In genomic region chr16:88315543-88316105, GRCh38 we compare ENCODE assay signal across 11 cellular contexts.
DNase-seq lines count a peak whose midpoint lies in the region; ATAC-seq and TF ChIP-seq lines count a peak whose summit lies in the region.
"Had no signal": no experiment of that assay in that cellular context is flagged by ENCODE, and none has a peak within 500 bp of the region (broad histone marks: within the 10 kb centered on the region; RNA-seq: fewer than 3 reads in every experiment).

No MANE protein-coding gene starts in this region.

- no peaks in the 10 kb centered on the region for H3K9me3 ChIP-seq in adrenal gland (replicated peaks in 1 of 3)
- H3K9me3 ChIP-seq in upper lobe of right lung, result no peaks in the 10 kb centered on the region

- no peak for TF ChIP-seq POLR2A in adrenal gland (IDR thresholded peaks at IDR 0.05)

- no peaks in the 10 kb centered on the region for H3K36me3 Mint-ChIP-seq in stimulated activated memory B cell treated with anti-CD40 and anti-IgM and Interleukin-4, amounts not matched to agents 10 μg/mL and 1 μg/mL and 100 μg/mL, for 72 hours

- H3K4me3 ChIP-seq in adrenal gland (no peak overlapping the region), upper lobe of right lung (no peak overlapping the region)

- H3K9me3 Mint-ChIP-seq in stimulated activated memory B cell treated with anti-CD40 and anti-IgM and Interleukin-4, amounts not matched to agents 10 μg/mL and 1 μg/mL and 100 μg/mL, for 72 hours, result peaks cover 13% of the 10 kb centered on the region

- H3K4me3 Mint-ChIP-seq in stimulated activated memory B cell treated with anti-CD40 and anti-IgM and Interleukin-4, amounts not matched to agents 10 μg/mL and 1 μg/mL and 100 μg/mL, for 72 hours, result no peak overlapping the region
- H3K4me3 Mint-ChIP-seq: nephron had no signal

- peaks cover 29% of the 10 kb centered on the region for H3K27me3 Mint-ChIP-seq in stimulated activated memory B cell treated with anti-CD40 and anti-IgM and Interleukin-4, amounts not matched to agents 10 μg/mL and 1 μg/mL and 100 μg/mL, for 72 hours

- 16 to 35% (median 32%) methylated on average over 2 to 20 of the region's 20 CpGs for WGBS in adrenal gland, 4 donors

- H3K27me3 ChIP-seq in adrenal gland (no peaks in the 10 kb centered on the region), upper lobe of right lung (peaks cover 5% of the 10 kb centered on the region)

- H3K4me1 ChIP-seq in adrenal gland (replicated peaks in 1 of 2), result no peaks in the 10 kb centered on the region
- no peaks in the 10 kb centered on the region for H3K4me1 ChIP-seq in upper lobe of right lung

- peak; percentile 24 for ATAC-seq in stimulated activated memory B cell treated with anti-CD40 and anti-IgM and Interleukin-4, amounts not matched to agents 10 μg/mL and 1 μg/mL and 100 μg/mL, for 72 hours
- ATAC-seq in upper lobe of right lung, result no peak
- no peak for ATAC-seq in GM21390 (IDR thresholded peaks at IDR 0.05; ENCODE audit: unreplicated experiment)
- ATAC-seq: activated naive CD4-positive, alpha-beta T cell treated with anti-CD3 and anti-CD28 coated beads, Interleukin-2, amount 50 U/mL, for 72 hours had no signal

- intact Hi-C loops in adrenal gland (cut with DNase I) (no loop called here), upper lobe of right lung (cut with DNase I) (no loop called here)

- no peaks in the 10 kb centered on the region for H3K4me1 Mint-ChIP-seq in stimulated activated memory B cell treated with anti-CD40 and anti-IgM and Interleukin-4, amounts not matched to agents 10 μg/mL and 1 μg/mL and 100 μg/mL, for 72 hours

- H3K27ac Mint-ChIP-seq in stimulated activated memory B cell treated with anti-CD40 and anti-IgM and Interleukin-4, amounts not matched to agents 10 μg/mL and 1 μg/mL and 100 μg/mL, for 72 hours, result no peak overlapping the region
- H3K27ac Mint-ChIP-seq: activated naive CD4-positive, alpha-beta T cell treated with anti-CD3 and anti-CD28 coated beads, Interleukin-2, amount 50 U/mL, for 72 hours; nephron had no signal

- H3K36me3 ChIP-seq in adrenal gland (replicated peaks in 1 of 2) (no peaks in the 10 kb centered on the region), upper lobe of right lung (no peaks in the 10 kb centered on the region)

- no peak for TF ChIP-seq CTCF in adrenal gland (IDR thresholded peaks at IDR 0.05)
- TF ChIP-seq CTCF in GM20000 (IDR thresholded peaks at IDR 0.05; ENCODE audit: extremely low read depth, missing control alignments), result no peak
- TF ChIP-seq CTCF in upper lobe of right lung (IDR thresholded peaks at IDR 0.05), result no peak

- no peak overlapping the region for H3K27ac ChIP-seq in adrenal gland
- H3K27ac ChIP-seq in upper lobe of right lung, result no peak overlapping the region
- H3K27ac ChIP-seq: VCaP had no signal

- peak; percentile 31 for DNase-seq in HT-29 (ENCODE audit: low spot score)
- DNase-seq in adrenal gland, result peak; percentile 48 to 78 (median 66)
- DNase-seq in iPS-NIHi7 (ENCODE audit: extremely low spot score), result peak; percentile 72
- no peak for DNase-seq in GM20000 (ENCODE audit: low spot score)
- DNase-seq in upper lobe of right lung, result no peak
- no peak for DNase-seq in NOMO-1 treated with DMSO at 0.1 percent for 48 hours (lab: John Stamatoyannopoulos, UW; ENCODE audit: unreplicated experiment)

Comparison
In these comparisons a context has a peak if more than half of its experiments do, and no peak if none do; other contexts are left out.
1. DNase-seq: peak in HT-29 (single experiment), adrenal gland (7 of 7) and iPS-NIHi7 (single experiment); none in GM20000 (single experiment), upper lobe of right lung (single experiment) and NOMO-1 treated with DMSO at 0.1 percent for 48 hours (single experiment).